In genomic region chr12:89038831-89039509, GRCh38 we compare ENCODE assay signal across 10 cellular contexts.
DNase-seq lines count a peak whose midpoint lies in the region; ATAC-seq and TF ChIP-seq lines count a peak whose summit lies in the region.
"Had no signal": no experiment of that assay in that cellular context is flagged by ENCODE, and none has a peak within 500 bp of the region (broad histone marks: within the 10 kb centered on the region; RNA-seq: fewer than 3 reads in every experiment).

No MANE protein-coding gene starts in this region.

- no peaks in the 10 kb centered on the region for H3K27me3 ChIP-seq in GM06990 (replicated peaks; ENCODE audit: control insufficient read depth, insufficient read depth, low read length)
- H3K27me3 ChIP-seq: gastroesophageal sphincter had no signal

- TF ChIP-seq CTCF in GM06990 (IDR thresholded peaks at IDR 0.05; ENCODE audit: insufficient read depth, low read length, poor library complexity, severe bottlenecking): no peak

- H3K36me3 ChIP-seq in GM06990 (ENCODE audit: control insufficient read depth, insufficient read depth, low read length): no peaks in the 10 kb centered on the region
- H3K36me3 ChIP-seq: gastroesophageal sphincter had no signal

- peak; percentile 42 for ATAC-seq in GM19351 (IDR thresholded peaks at IDR 0.05; ENCODE audit: unreplicated experiment)
- ATAC-seq in GM21786 (IDR thresholded peaks at IDR 0.05; ENCODE audit: unreplicated experiment): no peak
- ATAC-seq: gastroesophageal sphincter had no signal

- in situ Hi-C loops in KBM-7 (cut with MboI; ENCODE audit: low pct_unique_long_range_greater_than_20kb, low sequenced_read_pairs): loop anchor here (25.0 kb wide), 2 partner anchors 323 to 423 kb away; partner anchors contain the start of gene DUSP6

- DNase-seq in GM06990 (ENCODE audit: extremely low read depth, insufficient read length): peak; percentile 9
- DNase-seq in KBM-7: peak; percentile 28
- DNase-seq in amniotic epithelial cell (ENCODE audit: low read depth): peak; percentile 32
- no peak for DNase-seq in NCI-H2171 (lab: John Stamatoyannopoulos, UW)
- DNase-seq in HPDE6-E6E7 (ENCODE audit: extremely low spot score): no peak
- DNase-seq in NCI-H526 (lab: John Stamatoyannopoulos, UW): no peak
- DNase-seq: mammary epithelial cell had no signal

- no peak overlapping the region for H3K4me3 ChIP-seq in GM06990 (replicated peaks; ENCODE audit: low read depth, low read length)
- H3K4me3 ChIP-seq: gastroesophageal sphincter had no signal

Comparison
In these comparisons a context has a peak if more than half of its experiments do, and no peak if none do; other contexts are left out.
1. DNase-seq: peak in GM06990 (single experiment), KBM-7 (single experiment) and amniotic epithelial cell (single experiment); none in NCI-H2171 (single experiment), HPDE6-E6E7 (single experiment) and NCI-H526 (0 of 2).